ENCODE assay signal across 26 cellular contexts in genomic region chr3:18411541-18411940, GRCh38. TPM values are rescaled to one million over a fixed set of nuclear protein-coding genes. Genes with fewer than 3 reads are reported as not detected.
DNase-seq lines count a peak whose midpoint lies in the region; FAIRE-seq lines count a peak whose summit lies in the region.
"Had no signal": no experiment of that assay in that cellular context is flagged by ENCODE, and none has a peak within 500 bp of the region (broad histone marks: within the 10 kb centered on the region; RNA-seq: fewer than 3 reads in every experiment).

No MANE protein-coding gene starts in this region.

- H3K27me3 Mint-ChIP-seq in activated naive CD4-positive, alpha-beta T cell treated with anti-CD3 and anti-CD28 coated beads, Interleukin-2, amount 10 ng/mL, durations not matched to agents 7 days and 5 days, result no peaks in the 10 kb centered on the region
- no peaks in the 10 kb centered on the region for H3K27me3 Mint-ChIP-seq in activated CD4-positive, alpha-beta memory T cell treated with anti-CD3 and anti-CD28 coated beads for 36 hours
- H3K27me3 Mint-ChIP-seq: dendritic cell treated with granulocyte-macrophage colony-stimulating factor and Interleukin-4, amounts not matched to agents 40 ng/mL and 50 ng/mL, for 4 days had no signal

- H3K36me3 ChIP-seq in thymus (ENCODE audit: control insufficient read depth, insufficient read depth), result peaks cover 35% of the 10 kb centered on the region
- H3K36me3 ChIP-seq in small intestine (ENCODE audit: control insufficient read depth in 2 of 2, insufficient read depth in 2 of 2, low read length in 2 of 2), result peaks cover 0 to 3% of the 10 kb centered on the region in 2 donors
- H3K36me3 ChIP-seq: MG63 had no signal

- no peak for DNase-seq in activated naive CD4-positive, alpha-beta T cell treated with anti-CD3 and anti-CD28 coated beads, Interleukin-2, amount 10 ng/mL, durations not matched to agents 7 days and 5 days
- no peak for DNase-seq in activated naive CD4-positive, alpha-beta T cell treated with anti-CD3 and anti-CD28 coated beads, Interleukin-2, amount 50 U/mL, for 16 hours
- DNase-seq in activated CD4-positive, alpha-beta memory T cell treated with anti-CD3 and anti-CD28 coated beads for 36 hours, result no peak
- DNase-seq in central memory CD4-positive, alpha-beta T cell, result peak; percentile 40
- DNase-seq in small intestine (no peak), HT-29 (ENCODE audit: low spot score) (no peak)
- DNase-seq: activated CD4-positive, CD25-positive, alpha-beta regulatory T cell treated with anti-CD3 and anti-CD28 coated beads, Interleukin-2, amount 50 U/mL, for 72 hours; C1 segment of cervical spinal cord; foreskin melanocyte; MG63; NCI-H1105 treated with DMSO at 0.1 percent for 48 hours; NCI-H2029 treated with DMSO at 0.1 percent for 48 hours; NCI-H226; pancreas; stimulated activated CD4-positive, alpha-beta T cell treated with anti-CD3 and anti-CD28 coated beads, Interleukin-1b, Interleukin-23, amount 100 ng/mL, for 48 hours; substantia nigra; upper lobe of left lung had no signal

- no peaks in the 10 kb centered on the region for H3K9me3 Mint-ChIP-seq in activated naive CD4-positive, alpha-beta T cell treated with anti-CD3 and anti-CD28 coated beads, Interleukin-2, amount 10 ng/mL, durations not matched to agents 7 days and 5 days
- H3K9me3 Mint-ChIP-seq in activated CD4-positive, alpha-beta memory T cell treated with anti-CD3 and anti-CD28 coated beads for 36 hours, result no peaks in the 10 kb centered on the region
- H3K9me3 Mint-ChIP-seq: dendritic cell treated with granulocyte-macrophage colony-stimulating factor and Interleukin-4, amounts not matched to agents 40 ng/mL and 50 ng/mL, for 4 days; neural crest cell had no signal

- H3K27ac ChIP-seq in thymus (ENCODE audit: low read depth) (peak overlapping the region; percentile 31), small intestine (ENCODE audit: low read depth in 1 of 2, low read length in 1 of 2) (no peak overlapping the region)
- H3K27ac ChIP-seq: esophagus muscularis mucosa, pancreas, upper lobe of left lung had no signal

- H3K9me3 ChIP-seq in thymus (ENCODE audit: control insufficient read depth) (no peaks in the 10 kb centered on the region), small intestine (ENCODE audit: control insufficient read depth, low read depth) (no peaks in the 10 kb centered on the region)
- H3K9me3 ChIP-seq: esophagus muscularis mucosa, HAP-1, MG63, pancreas, upper lobe of left lung had no signal

- no peak overlapping the region for H3K4me3 ChIP-seq in thymus (ENCODE audit: low read length)
- no peak overlapping the region for H3K4me3 ChIP-seq in small intestine (ENCODE audit: low read depth in 1 of 2, low read length in 2 of 2)
- H3K4me3 ChIP-seq: esophagus muscularis mucosa, HAP-1, K562, lung, MG63, pancreas, smooth muscle cell, upper lobe of left lung had no signal

- intact Hi-C loops in activated CD4-positive, alpha-beta memory T cell treated with anti-CD3 and anti-CD28 coated beads for 36 hours (cut with micrococcal nuclease), result no loop called here

- POLR2A ChIA-PET in activated CD4-positive, alpha-beta memory T cell treated with anti-CD3 and anti-CD28 coated beads for 36 hours (lab: Charles Lee), result interaction anchor here (0.6 to 1.5 kb wide), 5 partner anchors 8 to 517 kb away, joined by 3 to 5 read pairs (median 3); no protein-coding TSS in a partner anchor

- H3K4me3 Mint-ChIP-seq in activated naive CD4-positive, alpha-beta T cell treated with anti-CD3 and anti-CD28 coated beads, Interleukin-2, amount 10 ng/mL, durations not matched to agents 7 days and 5 days, result peak overlapping the region; percentile 53
- peak overlapping the region; percentile 42 for H3K4me3 Mint-ChIP-seq in activated CD4-positive, alpha-beta memory T cell treated with anti-CD3 and anti-CD28 coated beads for 36 hours
- H3K4me3 Mint-ChIP-seq: dendritic cell treated with granulocyte-macrophage colony-stimulating factor and Interleukin-4, amounts not matched to agents 40 ng/mL and 50 ng/mL, for 4 days; neural crest cell had no signal

- no peak for FAIRE-seq in small intestine (lab: Jason Lieb, UNC)
- FAIRE-seq: K562, pancreas, RCC 7860 had no signal

- peaks cover 77% of the 10 kb centered on the region for H3K36me3 Mint-ChIP-seq in activated naive CD4-positive, alpha-beta T cell treated with anti-CD3 and anti-CD28 coated beads, Interleukin-2, amount 10 ng/mL, durations not matched to agents 7 days and 5 days
- peaks cover 81% of the 10 kb centered on the region for H3K36me3 Mint-ChIP-seq in activated CD4-positive, alpha-beta memory T cell treated with anti-CD3 and anti-CD28 coated beads for 36 hours

- H3K27me3 ChIP-seq in thymus (ENCODE audit: control insufficient read depth, insufficient read depth) (no peaks in the 10 kb centered on the region), small intestine (ENCODE audit: control insufficient read depth in 2 of 2, insufficient read depth in 2 of 2, low read length in 2 of 2) (no peaks in the 10 kb centered on the region)
- H3K27me3 ChIP-seq: esophagus muscularis mucosa, MG63, pancreas, upper lobe of left lung had no signal

- CTCF ChIA-PET in activated naive CD4-positive, alpha-beta T cell treated with anti-CD3 and anti-CD28 coated beads, Interleukin-2, amount 10 ng/mL, durations not matched to agents 7 days and 5 days (lab: Charles Lee), result interaction anchor here (0.8 to 1.2 kb wide), 3 partner anchors 22 to 355 kb away, joined by 3 to 5 read pairs (median 4); no protein-coding TSS in a partner anchor
- CTCF ChIA-PET in activated CD4-positive, alpha-beta memory T cell treated with anti-CD3 and anti-CD28 coated beads for 36 hours (lab: Charles Lee), result no interaction called here

- H3K4me1 ChIP-seq in thymus (ENCODE audit: control insufficient read depth, insufficient read depth, low read length) (peaks cover 12% of the 10 kb centered on the region), small intestine (ENCODE audit: control insufficient read depth in 2 of 2, insufficient read depth in 1 of 2, low read depth in 1 of 2, low read length in 1 of 2) (no peaks in the 10 kb centered on the region)
- H3K4me1 ChIP-seq: esophagus muscularis mucosa, pancreas, upper lobe of left lung had no signal

- WGBS in thymus, result 81% methylated on average over 2 of the region's 2 CpGs
- WGBS in small intestine, 3 donors, result 42 to 65% (median 43%) methylated on average over 2 of the region's 2 CpGs

- peaks cover 95% of the 10 kb centered on the region for H3K4me1 Mint-ChIP-seq in activated naive CD4-positive, alpha-beta T cell treated with anti-CD3 and anti-CD28 coated beads, Interleukin-2, amount 10 ng/mL, durations not matched to agents 7 days and 5 days
- H3K4me1 Mint-ChIP-seq in activated CD4-positive, alpha-beta memory T cell treated with anti-CD3 and anti-CD28 coated beads for 36 hours (ENCODE audit: low read depth), result peaks cover 76% of the 10 kb centered on the region

- H3K27ac Mint-ChIP-seq in activated naive CD4-positive, alpha-beta T cell treated with anti-CD3 and anti-CD28 coated beads, Interleukin-2, amount 10 ng/mL, durations not matched to agents 7 days and 5 days, result peak overlapping the region; percentile 83
- H3K27ac Mint-ChIP-seq in activated CD4-positive, alpha-beta memory T cell treated with anti-CD3 and anti-CD28 coated beads for 36 hours, result peak overlapping the region; percentile 59
- H3K27ac Mint-ChIP-seq: dendritic cell treated with granulocyte-macrophage colony-stimulating factor and Interleukin-4, amounts not matched to agents 40 ng/mL and 50 ng/mL, for 4 days had no signal

RNA-seq across cellular contexts. Expression of gene SATB1, which starts 13.6 kb away (rescaled TPM):
- 100 to 1,000 TPM; 546 to 561 TPM for total RNA-seq in activated CD4-positive, alpha-beta memory T cell treated with anti-CD3 and anti-CD28 coated beads for 36 hours
- polyA plus RNA-seq in thymus (172 TPM), small intestine (10 to 100 TPM in 1 of 3 donors, 1 to 10 TPM in 2; 8.1 to 10.7 (median 9.5) TPM)
- total RNA-seq in HT-29 (2014; rRNA removed; shearing (Covaris generic)), result 12.6 and 15.1 TPM in 2 replicates

Comparison
In these comparisons a context has a peak if more than half of its experiments do, and no peak if none do; other contexts are left out.
1. RNA of gene SATB1, which starts 13.6 kb away (total RNA-seq): 546 to 561 TPM in activated CD4-positive, alpha-beta memory T cell treated with anti-CD3 and anti-CD28 coated beads for 36 hours; 12.6 to 15.1 TPM in HT-29; every median in the first group is over 10 times any median in the second.